In the genomic region with DNA sequence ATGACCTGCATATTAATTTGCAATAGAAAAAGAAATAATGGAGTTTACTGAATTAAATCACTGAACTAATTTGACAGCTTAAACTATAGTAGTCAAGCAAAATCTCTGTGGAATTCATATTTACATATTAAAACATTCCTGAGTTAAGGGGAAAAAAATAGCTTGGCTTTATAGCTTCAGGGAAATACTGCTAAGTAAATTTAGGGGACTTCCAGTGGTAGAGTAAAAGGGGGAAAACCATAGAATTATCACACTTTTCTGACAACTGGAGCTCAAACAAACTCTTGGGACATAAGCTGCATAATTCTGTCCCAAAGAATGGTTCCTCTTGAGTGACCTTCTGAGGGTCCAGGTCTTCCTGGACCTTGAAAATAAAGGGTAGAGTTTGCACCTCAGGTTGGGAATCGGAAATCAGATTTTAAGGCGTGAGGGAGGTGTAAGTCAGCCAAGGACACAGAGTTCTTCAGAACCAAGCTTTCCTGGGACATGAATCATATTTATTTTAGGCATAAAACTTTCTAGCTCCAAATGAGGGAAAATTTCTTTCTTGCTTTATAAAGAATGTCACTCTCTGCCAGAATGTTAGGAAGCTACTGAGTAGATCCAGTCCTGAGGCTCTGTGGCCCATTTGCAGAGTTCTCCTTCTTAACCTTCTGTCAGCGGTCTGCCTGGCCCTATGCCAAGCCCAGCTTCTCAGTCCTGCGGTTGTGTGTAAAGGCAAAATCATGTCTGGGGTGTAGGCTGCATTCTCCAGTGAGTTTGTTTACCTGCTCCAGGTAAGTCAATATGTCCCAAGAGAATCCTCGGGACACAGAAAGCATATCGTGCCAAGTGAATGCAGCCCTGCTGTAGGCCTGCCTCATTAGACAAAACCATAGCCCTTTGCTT, we compare ENCODE assay signal across 9 cellular contexts. TPM values are rescaled to one million over a fixed set of nuclear protein-coding genes. Genes with fewer than 3 reads are reported as not detected.
DNase-seq lines count a peak whose midpoint lies in the region; ATAC-seq, FAIRE-seq and TF ChIP-seq lines count a peak whose summit lies in the region.
"Had no signal": no experiment of that assay in that cellular context is flagged by ENCODE, and none has a peak within 500 bp of the region (broad histone marks: within the 10 kb centered on the region; RNA-seq: fewer than 3 reads in every experiment).

No MANE protein-coding gene starts in this region.

- H3K36me3 Mint-ChIP-seq in type B pancreatic cell = no peaks in the 10 kb centered on the region

- TF ChIP-seq CTCF in cardiac muscle cell (IDR thresholded peaks at IDR 0.05; ENCODE audit: low read depth, low read length) = no peak
- no peak for TF ChIP-seq CTCF in type B pancreatic cell (conservative IDR thresholded peaks at IDR 0.05)

- no peak for FAIRE-seq in small intestine (lab: Jason Lieb, UNC)

- no peak overlapping the region for H3K27ac ChIP-seq in cardiac muscle cell
- no peak overlapping the region for H3K27ac ChIP-seq in small intestine (ENCODE audit: low read depth in 1 of 2, low read length in 1 of 2)

- DNase-seq in HuH-7 (ENCODE audit: low spot score) (peak; percentile 21), RPMI7951 (ENCODE audit: low read depth) (peak; percentile 33), cardiac muscle cell (ENCODE audit: low read depth in 1 of 2, low spot score in 1 of 2) (peak; percentile 42 to 65), small intestine (peak; percentile 24), NOMO-1 treated with DMSO at 0.1 percent for 48 hours (lab: John Stamatoyannopoulos, UW; ENCODE audit: unreplicated experiment) (no peak), type B pancreatic cell (ENCODE audit: extremely low spot score, unreplicated experiment) (no peak)
- DNase-seq in activated effector memory CD4-positive, alpha-beta T cell treated with anti-CD3 and anti-CD28 coated beads, Interleukin-2, amount 50 U/mL, for 16 hours = no peak
- DNase-seq: activated naive CD4-positive, alpha-beta T cell treated with Interleukin-2 at 50 U/mL for 16 hours had no signal

- H3K4me3 Mint-ChIP-seq in type B pancreatic cell = no peak overlapping the region

- H3K4me1 ChIP-seq in cardiac muscle cell (ENCODE audit: low read depth) (peaks cover 7% of the 10 kb centered on the region), small intestine (ENCODE audit: control insufficient read depth in 2 of 2, insufficient read depth in 1 of 2, low read depth in 1 of 2, low read length in 1 of 2) (no peaks in the 10 kb centered on the region)

- WGBS in small intestine, 3 donors = 37 to 39% (median 37%) methylated on average over 6 of the region's 6 CpGs

- H3K4me1 Mint-ChIP-seq in type B pancreatic cell (ENCODE audit: unreplicated experiment) = peaks cover 14% of the 10 kb centered on the region

- no peaks in the 10 kb centered on the region for H3K27me3 ChIP-seq in cardiac muscle cell
- no peaks in the 10 kb centered on the region for H3K27me3 ChIP-seq in small intestine (ENCODE audit: control insufficient read depth in 2 of 2, insufficient read depth in 2 of 2, low read length in 2 of 2)

- no peaks in the 10 kb centered on the region for H3K9me3 ChIP-seq in cardiac muscle cell (ENCODE audit: low read depth)
- H3K9me3 ChIP-seq in small intestine (ENCODE audit: control insufficient read depth, low read depth) = no peaks in the 10 kb centered on the region

- H3K36me3 ChIP-seq in cardiac muscle cell = no peaks in the 10 kb centered on the region
- H3K36me3 ChIP-seq in small intestine (ENCODE audit: control insufficient read depth in 2 of 2, insufficient read depth in 2 of 2, low read length in 2 of 2) = no peaks in the 10 kb centered on the region

- peaks cover 3% of the 10 kb centered on the region for H3K27me3 Mint-ChIP-seq in type B pancreatic cell

- H3K4me3 ChIP-seq in cardiac muscle cell (no peak overlapping the region), small intestine (ENCODE audit: low read depth in 1 of 2, low read length in 2 of 2) (no peak overlapping the region)

- no peak for ATAC-seq in GM19351 (IDR thresholded peaks at IDR 0.05; ENCODE audit: unreplicated experiment)

- no peaks in the 10 kb centered on the region for H3K9me3 Mint-ChIP-seq in type B pancreatic cell

- H3K27ac Mint-ChIP-seq in type B pancreatic cell = no peak overlapping the region

RNA-seq across cellular contexts. Expression of gene CCNI, which starts 28.9 kb away (rescaled TPM):
- 97.7 and 116 TPM in 2 replicates for total RNA-seq in RPMI7951 (2014; rRNA removed; shearing (Covaris generic))
- total RNA-seq in cardiac muscle cell = 115 and 129 TPM in 2 replicates
- polyA plus RNA-seq in cardiac muscle cell = 140 and 182 TPM in 2 replicates
- 100 to 1,000 TPM in 2 of 3 donors, 10 to 100 TPM in 1; 78.9 to 136 (median 125) TPM for polyA plus RNA-seq in small intestine
- 220 and 270 TPM in 2 replicates for total RNA-seq in type B pancreatic cell (ENCODE audit: low replicate concordance)

RNA-seq across cellular contexts. Expression of gene CCNG2, which starts 52.4 kb away (rescaled TPM):
- 23.9 and 25.2 TPM in 2 replicates for total RNA-seq in RPMI7951 (2014; rRNA removed; shearing (Covaris generic))
- total RNA-seq in cardiac muscle cell = 14.7 and 18.3 TPM in 2 replicates
- 15.0 and 20.1 TPM in 2 replicates for polyA plus RNA-seq in cardiac muscle cell
- 10 to 100 TPM in 2 of 3 donors, 1 to 10 TPM in 1; 9.2 to 13.8 (median 10.3) TPM for polyA plus RNA-seq in small intestine
- 53.0 and 67.9 TPM in 2 replicates for total RNA-seq in type B pancreatic cell (ENCODE audit: low replicate concordance)

Comparison
In these comparisons a context has a peak if more than half of its experiments do, and no peak if none do; other contexts are left out.
1. DNase-seq: peak in HuH-7 (single experiment), RPMI7951 (single experiment), cardiac muscle cell (2 of 2) and small intestine (single experiment); none in NOMO-1 treated with DMSO at 0.1 percent for 48 hours (single experiment), type B pancreatic cell (single experiment) and activated effector memory CD4-positive, alpha-beta T cell treated with anti-CD3 and anti-CD28 coated beads, Interleukin-2, amount 50 U/mL, for 16 hours (single experiment).